Comparison of ENCODE assay signal across 1 cellular context in the genomic region with DNA sequence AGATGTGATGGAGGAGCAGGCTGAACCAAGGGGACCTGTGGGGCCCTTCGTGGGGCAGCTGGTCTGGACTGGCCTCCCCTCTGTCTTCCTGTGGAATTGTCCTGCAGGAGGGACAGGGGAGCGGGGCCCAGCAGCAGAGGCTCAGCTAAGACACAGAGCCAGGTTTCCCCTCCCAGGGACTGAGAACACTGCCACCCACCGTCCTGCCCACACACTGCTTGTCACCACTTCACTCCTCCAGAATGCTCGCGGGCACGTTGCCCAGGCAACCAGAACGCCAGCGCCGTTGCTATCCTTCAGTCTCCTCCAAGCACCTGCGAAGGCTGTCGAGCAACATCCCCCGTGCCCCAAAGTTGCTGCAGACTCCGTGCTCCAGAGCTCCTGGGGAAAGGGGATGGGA.
TF ChIP-seq lines count a peak whose summit lies in the region.

No MANE protein-coding gene starts in this region.

TF ChIP-seq in SK-N-SH, 30 proteins besides CTCF, POLR2A, EP300 and RAD21 (continued from another document):
- TF ChIP-seq, protein P1, sequence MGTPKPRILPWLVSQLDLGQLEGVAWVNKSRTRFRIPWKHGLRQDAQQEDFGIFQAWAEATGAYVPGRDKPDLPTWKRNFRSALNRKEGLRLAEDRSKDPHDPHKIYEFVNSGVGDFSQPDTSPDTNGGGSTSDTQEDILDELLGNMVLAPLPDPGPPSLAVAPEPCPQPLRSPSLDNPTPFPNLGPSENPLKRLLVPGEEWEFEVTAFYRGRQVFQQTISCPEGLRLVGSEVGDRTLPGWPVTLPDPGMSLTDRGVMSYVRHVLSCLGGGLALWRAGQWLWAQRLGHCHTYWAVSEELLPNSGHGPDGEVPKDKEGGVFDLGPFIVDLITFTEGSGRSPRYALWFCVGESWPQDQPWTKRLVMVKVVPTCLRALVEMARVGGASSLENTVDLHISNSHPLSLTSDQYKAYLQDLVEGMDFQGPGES (IDR thresholded peaks at IDR 0.05; ENCODE audit: low read depth, low read length): no peak
- TF ChIP-seq, protein P2, sequence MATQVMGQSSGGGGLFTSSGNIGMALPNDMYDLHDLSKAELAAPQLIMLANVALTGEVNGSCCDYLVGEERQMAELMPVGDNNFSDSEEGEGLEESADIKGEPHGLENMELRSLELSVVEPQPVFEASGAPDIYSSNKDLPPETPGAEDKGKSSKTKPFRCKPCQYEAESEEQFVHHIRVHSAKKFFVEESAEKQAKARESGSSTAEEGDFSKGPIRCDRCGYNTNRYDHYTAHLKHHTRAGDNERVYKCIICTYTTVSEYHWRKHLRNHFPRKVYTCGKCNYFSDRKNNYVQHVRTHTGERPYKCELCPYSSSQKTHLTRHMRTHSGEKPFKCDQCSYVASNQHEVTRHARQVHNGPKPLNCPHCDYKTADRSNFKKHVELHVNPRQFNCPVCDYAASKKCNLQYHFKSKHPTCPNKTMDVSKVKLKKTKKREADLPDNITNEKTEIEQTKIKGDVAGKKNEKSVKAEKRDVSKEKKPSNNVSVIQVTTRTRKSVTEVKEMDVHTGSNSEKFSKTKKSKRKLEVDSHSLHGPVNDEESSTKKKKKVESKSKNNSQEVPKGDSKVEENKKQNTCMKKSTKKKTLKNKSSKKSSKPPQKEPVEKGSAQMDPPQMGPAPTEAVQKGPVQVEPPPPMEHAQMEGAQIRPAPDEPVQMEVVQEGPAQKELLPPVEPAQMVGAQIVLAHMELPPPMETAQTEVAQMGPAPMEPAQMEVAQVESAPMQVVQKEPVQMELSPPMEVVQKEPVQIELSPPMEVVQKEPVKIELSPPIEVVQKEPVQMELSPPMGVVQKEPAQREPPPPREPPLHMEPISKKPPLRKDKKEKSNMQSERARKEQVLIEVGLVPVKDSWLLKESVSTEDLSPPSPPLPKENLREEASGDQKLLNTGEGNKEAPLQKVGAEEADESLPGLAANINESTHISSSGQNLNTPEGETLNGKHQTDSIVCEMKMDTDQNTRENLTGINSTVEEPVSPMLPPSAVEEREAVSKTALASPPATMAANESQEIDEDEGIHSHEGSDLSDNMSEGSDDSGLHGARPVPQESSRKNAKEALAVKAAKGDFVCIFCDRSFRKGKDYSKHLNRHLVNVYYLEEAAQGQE (IDR thresholded peaks at IDR 0.05; ENCODE audit: low read depth, low read length): no peak
- no peak for TF ChIP-seq NFIC (IDR thresholded peaks at IDR 0.05; ENCODE audit: borderline replicate concordance)
- no peak for TF ChIP-seq RXRA (IDR thresholded peaks at IDR 0.05; ENCODE audit: borderline replicate concordance, low read depth)
- no peak for TF ChIP-seq NRF1 (IDR thresholded peaks at IDR 0.05; ENCODE audit: low read depth, low read length)
- TF ChIP-seq SMC3 (IDR thresholded peaks at IDR 0.05; ENCODE audit: low read depth, low read length): no peak
